In genomic region chr17:66684716-66685115, GRCh38 we compare ENCODE assay signal across 22 cellular contexts.
"Had no signal": no experiment of that assay in that cellular context is flagged by ENCODE, and none has a peak within 500 bp of the region (broad histone marks: within the 10 kb centered on the region; RNA-seq: fewer than 3 reads in every experiment).

No MANE protein-coding gene starts in this region.

- H3K9me3 Mint-ChIP-seq: type B pancreatic cell had no signal

- DNase-seq: cerebellar nuclear complex; dermis blood vessel endothelial cell; erythroblast; foreskin melanocyte; head of caudate nucleus; hippocampal formation; kidney glomerular epithelial cell; mesendoderm; naive thymus-derived CD4-positive, alpha-beta T cell; posterior cingulate gyrus; sigmoid colon; stimulated activated CD4-positive, alpha-beta T cell treated with anti-CD3 and anti-CD28 coated beads, Interleukin-2, amount 100 ng/mL, for 24 hours; stimulated activated CD4-positive, alpha-beta T cell treated with anti-CD3 and anti-CD28 coated beads, Interleukin-4, amount 100 ng/mL, for 4 hours; stimulated activated naive CD4-positive, alpha-beta T cell; stomach; substantia nigra had no signal

- H3K27me3 ChIP-seq: sigmoid colon, stomach had no signal

- H3K27ac Mint-ChIP-seq: type B pancreatic cell had no signal

- H3K27me3 Mint-ChIP-seq: naive thymus-derived CD4-positive, alpha-beta T cell; type B pancreatic cell had no signal

- H3K9me3 ChIP-seq: neutrophil, sigmoid colon, stomach had no signal

- FAIRE-seq: colon, islet of Langerhans, urothelium cell line had no signal

- H3K27ac ChIP-seq: neutrophil, sigmoid colon, skin epidermis, stomach had no signal

- H3K4me3 ChIP-seq: sigmoid colon, skin epidermis, stomach had no signal

- H3K4me3 Mint-ChIP-seq: naive thymus-derived CD4-positive, alpha-beta T cell; type B pancreatic cell had no signal

- H3K36me3 ChIP-seq: neutrophil had no signal

- ATAC-seq: naive thymus-derived CD4-positive, alpha-beta T cell had no signal
